In the genomic region with DNA sequence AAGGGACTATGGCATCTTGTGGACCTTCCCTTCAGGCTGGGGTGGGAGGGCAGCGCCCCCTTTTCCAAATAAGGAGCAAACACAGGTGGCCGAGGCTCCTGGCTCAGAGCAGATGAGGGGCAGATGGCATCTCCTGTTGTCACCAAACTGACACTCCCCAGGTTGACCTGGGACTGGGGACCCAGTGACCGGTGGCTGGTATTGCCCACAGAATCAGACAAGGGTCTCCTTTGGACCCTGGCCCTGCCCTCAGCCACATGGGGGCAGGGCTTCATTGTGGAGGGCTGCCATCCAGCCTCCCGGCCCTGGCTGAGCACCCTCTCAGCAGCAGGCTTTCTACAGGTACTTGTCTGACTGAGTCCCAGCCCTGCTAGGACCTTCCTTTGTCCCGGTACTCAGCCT, we compare ENCODE assay signal across 8 cellular contexts. TPM values are rescaled to one million over a fixed set of nuclear protein-coding genes. Genes with fewer than 3 reads are reported as not detected.
DNase-seq lines count a peak whose midpoint lies in the region; ATAC-seq and TF ChIP-seq lines count a peak whose summit lies in the region.

No MANE protein-coding gene starts in this region.

- H3K36me3 Mint-ChIP-seq in Caco-2 (ENCODE audit: insufficient read depth, unreplicated experiment) (peaks cover 39% of the 10 kb centered on the region), endothelial cell (ENCODE audit: low read depth, unreplicated experiment) (no peaks in the 10 kb centered on the region)

- peaks cover 20% of the 10 kb centered on the region for H3K79me1 ChIP-seq in trophoblast cell (ENCODE audit: low read length)

- peak overlapping the region; percentile 70 for H3K18ac ChIP-seq in trophoblast cell (ENCODE audit: low read length)

- peak overlapping the region; percentile 37 for H4K12ac ChIP-seq in trophoblast cell (ENCODE audit: low read depth, low read length)

- H3K27me3 ChIP-seq in Caco-2 (replicated peaks; ENCODE audit: control insufficient read depth, insufficient read depth, low read length) (no peaks in the 10 kb centered on the region), PC-3 (ENCODE audit: low read length) (no peaks in the 10 kb centered on the region), trophoblast cell (ENCODE audit: insufficient read depth, low read length) (no peaks in the 10 kb centered on the region)

- H3K36me3 ChIP-seq in Caco-2 (ENCODE audit: control insufficient read depth, insufficient read depth, low read length): no peaks in the 10 kb centered on the region
- no peaks in the 10 kb centered on the region for H3K36me3 ChIP-seq in PC-3 (ENCODE audit: low read depth, low read length)
- H3K36me3 ChIP-seq in trophoblast cell (ENCODE audit: control insufficient read depth in 1 of 2, insufficient read depth in 2 of 2, low read length in 2 of 2): no peaks in the 10 kb centered on the region

- H4K91ac ChIP-seq in trophoblast cell (ENCODE audit: low read depth, low read length): peak overlapping the region; percentile 82

- H3K4me1 ChIP-seq in Caco-2: peaks cover 18% of the 10 kb centered on the region
- peaks cover 27% of the 10 kb centered on the region for H3K4me1 ChIP-seq in PC-3 (ENCODE audit: insufficient read depth, low read length)
- H3K4me1 ChIP-seq in trophoblast cell (ENCODE audit: control insufficient read depth in 1 of 2, insufficient read depth in 2 of 2, low read length in 2 of 2): peaks cover 19 to 32% of the 10 kb centered on the region in 2 experiments

- CTCF ChIA-PET in Caco-2 (lab: Charles Lee): interaction anchor here (2.2 kb wide), 1 partner anchor 33 kb away, joined by 43 read pairs; the partner anchor contains the start of gene PTDSS2
- CTCF ChIA-PET in PC-3 (lab: Charles Lee): interaction anchor here (1.5 kb wide), 1 partner anchor 33 kb away, joined by 8 read pairs; no protein-coding TSS in a partner anchor

- POLR2A ChIA-PET in Caco-2 (lab: Charles Lee) (interaction anchor here (1.5 to 1.8 kb wide), 2 partner anchors 8 to 33 kb away, joined by 4 to 7 read pairs; no protein-coding TSS in a partner anchor), PC-3 (lab: Charles Lee; ENCODE audit: unreplicated experiment) (no interaction called here)

- no peak overlapping the region for H4K8ac ChIP-seq in trophoblast cell (ENCODE audit: low read depth, low read length)

- H3K27ac Mint-ChIP-seq in Caco-2 (ENCODE audit: unreplicated experiment) (no peak overlapping the region), endothelial cell (ENCODE audit: unreplicated experiment) (no peak overlapping the region)

- H3K27me3 Mint-ChIP-seq in Caco-2 (ENCODE audit: insufficient read depth, unreplicated experiment): no peaks in the 10 kb centered on the region
- peaks cover 12% of the 10 kb centered on the region for H3K27me3 Mint-ChIP-seq in endothelial cell (ENCODE audit: unreplicated experiment)

- no peaks in the 10 kb centered on the region for H3K9me2 ChIP-seq in PC-3 (replicated peaks; ENCODE audit: low read length)

- H2AFZ ChIP-seq in PC-3 (ENCODE audit: low read length) (no peak overlapping the region), trophoblast cell (ENCODE audit: insufficient read depth, low read length, poor library complexity) (no peak overlapping the region)

- no peak for DNase-seq in Caco-2
- no peak for DNase-seq in PC-3
- no peak for DNase-seq in endothelial cell (ENCODE audit: low spot score)
- no peak for DNase-seq in trophoblast cell
- DNase-seq in foreskin melanocyte: no peak
- no peak for DNase-seq in lower leg skin (ENCODE audit: low spot score in 2 of 2)
- DNase-seq in ACHN: no peak

- H3K4me3 ChIP-seq in Caco-2 (ENCODE audit: low read depth, low read length): peak overlapping the region; percentile 96
- H3K4me3 ChIP-seq in PC-3 (ENCODE audit: low read length): peak overlapping the region; percentile 80
- H3K4me3 ChIP-seq in trophoblast cell (ENCODE audit: low read depth, low read length): peak overlapping the region; percentile 15
- H3K4me3 ChIP-seq in lower leg skin (ENCODE audit: low read depth, poor library complexity, severe bottlenecking): no peak overlapping the region

- intact Hi-C loops in Caco-2 (cut with micrococcal nuclease; ENCODE audit: unreplicated experiment): no loop called here
- intact Hi-C loops in PC-3 (cut with micrococcal nuclease): loop anchor here (2.0 kb wide), 1 partner anchor 33 kb away; no protein-coding TSS in a partner anchor
- intact Hi-C loops in lower leg skin (cut with DNase I; ENCODE audit: low total_unique reads): no loop called here

- BruUV-seq in Caco-2 (replicated peaks; lab: Mats Ljungman, UMichigan) (no TSS peak), PC-3 (replicated peaks; lab: Mats Ljungman, UMichigan) (no TSS peak)

- no peak overlapping the region for H3K9ac ChIP-seq in PC-3 (ENCODE audit: low read length)
- H3K9ac ChIP-seq in trophoblast cell (ENCODE audit: low read length): no peak overlapping the region

- H3K23ac ChIP-seq in trophoblast cell (ENCODE audit: low read length): no peak overlapping the region

- H2AK5ac ChIP-seq in trophoblast cell (ENCODE audit: low read length): peak overlapping the region; percentile 22

- H3K14ac ChIP-seq in trophoblast cell (ENCODE audit: low read length): peak overlapping the region; percentile 87

- no peak overlapping the region for H2BK12ac ChIP-seq in trophoblast cell (ENCODE audit: low read length)

- peak overlapping the region; percentile 21 for H2BK120ac ChIP-seq in trophoblast cell (ENCODE audit: insufficient read depth, low read length, poor library complexity)

- no peaks in the 10 kb centered on the region for H3F3A ChIP-seq in PC-3 (ENCODE audit: low read length, unreplicated experiment)

- peak overlapping the region; percentile 73 for H3K4ac ChIP-seq in trophoblast cell (ENCODE audit: low read depth, low read length)

- no peaks in the 10 kb centered on the region for H3K9me3 Mint-ChIP-seq in Caco-2 (ENCODE audit: unreplicated experiment)
- no peaks in the 10 kb centered on the region for H3K9me3 Mint-ChIP-seq in endothelial cell (ENCODE audit: unreplicated experiment)

- no peaks in the 10 kb centered on the region for H3K9me3 ChIP-seq in Caco-2
- no peaks in the 10 kb centered on the region for H3K9me3 ChIP-seq in PC-3 (ENCODE audit: low read length)
- peaks cover 6% of the 10 kb centered on the region for H3K9me3 ChIP-seq in trophoblast cell (ENCODE audit: insufficient read depth, low read depth, low read length)

- H4K20me1 ChIP-seq in PC-3 (ENCODE audit: low read length): no peaks in the 10 kb centered on the region

- TF ChIP-seq POLR2A in lower leg skin (IDR thresholded peaks at IDR 0.05): no peak

- in situ Hi-C loops in ACHN (cut with HindIII; ENCODE audit: low pct_ligation_motif_present, low pct_unique_long_range_greater_than_20kb, low sequenced_read_pairs): no loop called here

- peaks cover 11% of the 10 kb centered on the region for H3K4me1 Mint-ChIP-seq in Caco-2 (ENCODE audit: low read depth, unreplicated experiment)
- H3K4me1 Mint-ChIP-seq in endothelial cell (ENCODE audit: unreplicated experiment): peaks cover 14% of the 10 kb centered on the region

- H3K27ac ChIP-seq in PC-3 (ENCODE audit: low read length) (no peak overlapping the region), trophoblast cell (ENCODE audit: low read depth, low read length) (no peak overlapping the region)

- no peak overlapping the region for H2BK5ac ChIP-seq in trophoblast cell (ENCODE audit: low read depth, low read length, poor library complexity)

- TF ChIP-seq CTCF in Caco-2 (IDR thresholded peaks at IDR 0.05; ENCODE audit: insufficient read depth in 1 of 2, low read depth in 1 of 2, low read length in 1 of 2, severe bottlenecking in 1 of 2, unreplicated experiment in 1 of 2): no peak
- peak; percentile 21; the same call in 1 of the 2 replicates for TF ChIP-seq CTCF in PC-3 (conservative IDR thresholded peaks at IDR 0.05; ENCODE audit: low read depth, low read length)
- TF ChIP-seq CTCF in endothelial cell (IDR thresholded peaks at IDR 0.05; ENCODE audit: unreplicated experiment): no peak
- no peak for TF ChIP-seq CTCF in lower leg skin (IDR thresholded peaks at IDR 0.05)

- H3K79me2 ChIP-seq in PC-3 (ENCODE audit: low read length) (peaks cover 25% of the 10 kb centered on the region), trophoblast cell (ENCODE audit: control insufficient read depth, insufficient read depth, low read length, poor library complexity) (peaks cover 14% of the 10 kb centered on the region)

- H3K4me3 Mint-ChIP-seq in Caco-2 (ENCODE audit: unreplicated experiment) (peak overlapping the region; percentile 82), endothelial cell (ENCODE audit: unreplicated experiment) (peak overlapping the region; percentile 67)

- H3K4me2 ChIP-seq in PC-3 (ENCODE audit: low read length) (peak overlapping the region; percentile 98), trophoblast cell (ENCODE audit: low read length) (peak overlapping the region; percentile 73)

- WGBS in trophoblast cell (ENCODE audit: extremely low coverage, insufficient coverage, insufficient read length): no CpG with 5 or more reads among the region's 5 CpGs
- WGBS in lower leg skin, 2 donors: 51 to 75% methylated on average over 3 to 5 of the region's 5 CpGs

- no peak for ATAC-seq in PC-3
- no peak for ATAC-seq in GM21723 (IDR thresholded peaks at IDR 0.05; ENCODE audit: unreplicated experiment)

RNA-seq across cellular contexts. Expression of gene SIGIRR, which starts 0.8 kb away (rescaled TPM):
- total RNA-seq in Caco-2 (2022) (119 and 124 TPM in 2 replicates), PC-3 (2014; rRNA removed) (85.4 and 112 TPM in 2 replicates), endothelial cell (ENCODE audit: unreplicated experiment) (18.7 TPM), lower leg skin (10 to 100 TPM; 15.1 to 23.2 (median 19.0) TPM)
- polyA plus RNA-seq in trophoblast cell (2013): 49.3 and 51.6 TPM in 2 replicates

RNA-seq across cellular contexts. Expression of gene PKP3, which starts 21.6 kb away (rescaled TPM):
- 143 and 149 TPM in 2 replicates for total RNA-seq in Caco-2 (2022)
- total RNA-seq in PC-3 (2014; rRNA removed): 218 and 222 TPM in 2 replicates
- total RNA-seq in endothelial cell (ENCODE audit: unreplicated experiment): 0.49 TPM
- 44.7 and 45.2 TPM in 2 replicates for polyA plus RNA-seq in trophoblast cell (2013)
- 100 to 1,000 TPM; 612 to 880 (median 754) TPM for total RNA-seq in lower leg skin

RNA-seq across cellular contexts. Expression of gene ANO9, which starts 26.2 kb away (rescaled TPM):
- total RNA-seq in Caco-2 (2022) (85.5 and 92.6 TPM in 2 replicates), PC-3 (2014; rRNA removed) (16.6 and 22.5 TPM in 2 replicates), endothelial cell (ENCODE audit: unreplicated experiment) (0.41 TPM), lower leg skin (100 to 1,000 TPM in 2 of 4 donors, 10 to 100 TPM in 2; 55.7 to 116 (median 92.1) TPM)
- 16.3 and 16.5 TPM in 2 replicates for polyA plus RNA-seq in trophoblast cell (2013)

RNA-seq across cellular contexts. Expression of gene PTDSS2, which starts 34.4 kb away (rescaled TPM):
- total RNA-seq in Caco-2 (2022) (40.6 and 44.3 TPM in 2 replicates), PC-3 (2014; rRNA removed) (53.0 and 91.0 TPM in 2 replicates), endothelial cell (ENCODE audit: unreplicated experiment) (46.4 TPM), lower leg skin (100 to 1,000 TPM in 1 of 4 donors, 10 to 100 TPM in 3; 35.0 to 108 (median 38.7) TPM)
- polyA plus RNA-seq in trophoblast cell (2013): 27.0 and 28.6 TPM in 2 replicates

RNA-seq across cellular contexts. Expression of gene B4GALNT4, which starts 46.3 kb away (rescaled TPM):
- total RNA-seq in Caco-2 (2022) (30.7 and 35.6 TPM in 2 replicates), PC-3 (2014; rRNA removed) (52.9 and 87.9 TPM in 2 replicates), endothelial cell (ENCODE audit: unreplicated experiment) (14.9 TPM), lower leg skin (10 to 100 TPM in 1 of 4 donors, 1 to 10 TPM in 3; 1.8 to 20.0 (median 5.0) TPM)
- 18.4 and 19.5 TPM in 2 replicates for polyA plus RNA-seq in trophoblast cell (2013)

Comparison
In these comparisons a context has a peak if more than half of its experiments do, and no peak if none do; other contexts are left out.
1. RNA of gene PKP3, which starts 21.6 kb away (total RNA-seq): 612 to 880 TPM in lower leg skin, 218 to 222 TPM in PC-3 and 143 to 149 TPM in Caco-2; 0.49 TPM in endothelial cell (single experiment); every median in the first group is over 10 times any median in the second.
2. RNA of gene ANO9, which starts 26.2 kb away (total RNA-seq): 55.7 to 116 TPM in lower leg skin, 85.5 to 92.6 TPM in Caco-2 and 16.6 to 22.5 TPM in PC-3; 0.41 TPM in endothelial cell (single experiment); every median in the first group is over 10 times any median in the second.